8 cellular contexts compared by ENCODE assay signal in genomic region chr11:31397239-31397834, GRCh38. TPM values are rescaled to one million over a fixed set of nuclear protein-coding genes. Genes with fewer than 3 reads are reported as not detected.
DNase-seq lines count a peak whose midpoint lies in the region; ATAC-seq, FAIRE-seq and TF ChIP-seq lines count a peak whose summit lies in the region.

No MANE protein-coding gene starts in this region.

- TF ChIP-seq CTCF in A673 (conservative IDR thresholded peaks at IDR 0.05; ENCODE audit: low read depth, low read length) (peak; percentile 99), GM12865 (IDR thresholded peaks at IDR 0.05; ENCODE audit: insufficient read depth, low read depth, low read length, missing control alignments) (peak; percentile 46), astrocyte (IDR thresholded peaks at IDR 0.05; ENCODE audit: insufficient read depth, low read depth, low read length) (peak; percentile 77), HepG2 (CRISPR knock-in tag; IDR thresholded peaks at IDR 0.05) (peak; percentile 66)

- intact Hi-C loops in A673 (cut with micrococcal nuclease; ENCODE audit: unreplicated experiment), result loop anchor here (1.0 to 5.0 kb wide), 4 partner anchors 474 to 775 kb away; no protein-coding TSS in a partner anchor
- intact Hi-C loops in HepG2 (cut with micrococcal nuclease; ENCODE audit: unreplicated experiment), result loop anchor here (1.0 to 5.0 kb wide), 4 partner anchors 243 to 775 kb away; no protein-coding TSS in a partner anchor

- H3K36me3 ChIP-seq in A673 (ENCODE audit: insufficient read depth, low read length, poor library complexity, severe bottlenecking), result no peaks in the 10 kb centered on the region
- peaks cover 3% of the 10 kb centered on the region for H3K36me3 ChIP-seq in astrocyte (ENCODE audit: insufficient read depth, low read length)
- no peaks in the 10 kb centered on the region for H3K36me3 ChIP-seq in HepG2 (replicated peaks in 1 of 2; ENCODE audit: control insufficient read depth in 1 of 2, insufficient read depth in 2 of 2, low read length in 2 of 2)

- H3K79me2 ChIP-seq in astrocyte (ENCODE audit: insufficient read depth, low read length), result peaks cover 5% of the 10 kb centered on the region
- H3K79me2 ChIP-seq in HepG2 (ENCODE audit: insufficient read depth, low read length), result no peaks in the 10 kb centered on the region

- CTCF ChIA-PET in A673 (lab: Charles Lee), result interaction anchor here (0.5 to 1.8 kb wide), 14 partner anchors 28 to 847 kb away, joined by 3 to 24 read pairs (median 4); partner anchors contain the start of genes DCDC1 and DNAJC24
- CTCF ChIA-PET in HepG2 (lab: Yijun Ruan, JAX; ENCODE audit: low intra/inter-chr PET ratio, low total read pairs), result interaction anchor here (0.7 to 2.4 kb wide), 5 partner anchors 111 to 779 kb away, joined by 3 to 26 read pairs (median 4); no protein-coding TSS in a partner anchor

- in situ Hi-C loops in HepG2 (cut with HindIII; ENCODE audit: extremely low pct_ligation_motif_present, low pct_unique_long_range_greater_than_20kb), result loop anchor here (5.0 to 25.0 kb wide), 3 partner anchors 475 to 765 kb away; no protein-coding TSS in a partner anchor

- no peak overlapping the region for H3K27ac Mint-ChIP-seq in astrocyte (ENCODE audit: unreplicated experiment)

- TF ChIP-seq POLR2A in HepG2 (IDR thresholded peaks at IDR 0.05; ENCODE audit: insufficient read depth in 1 of 2, low read depth in 2 of 2, low read length in 2 of 2), result no peak

- peak; percentile 69 for DNase-seq in A673 (ENCODE audit: low spot score)
- DNase-seq in GM12865 (ENCODE audit: low read depth), result peak; percentile 17
- peak; percentile 36 for DNase-seq in NCI-H1092 treated with DMSO at 0.1 percent for 48 hours (lab: John Stamatoyannopoulos, UW)
- no peak for DNase-seq in astrocyte (ENCODE audit: low read depth)
- DNase-seq in HepG2 (ENCODE audit: low spot score), result peak; percentile 18
- no peak for DNase-seq in stimulated activated CD4-positive, alpha-beta T cell treated with anti-CD3 and anti-CD28 coated beads, Interleukin-4, amount 100 ng/mL, for 1 hour

- H3K9me3 Mint-ChIP-seq in astrocyte (ENCODE audit: unreplicated experiment), result peaks cover 4% of the 10 kb centered on the region

- FAIRE-seq in astrocyte (lab: Jason Lieb, UNC) (peak; percentile 9), HepG2 (lab: Jason Lieb, UNC) (no peak)

- H3K9me3 ChIP-seq in A673 (ENCODE audit: low read depth, low read length, poor library complexity, severe bottlenecking) (no peaks in the 10 kb centered on the region), astrocyte (ENCODE audit: insufficient read depth, low read depth, low read length) (no peaks in the 10 kb centered on the region), HepG2 (ENCODE audit: low read length) (peaks cover 10% of the 10 kb centered on the region; the same call in 1 of the 2 replicates)

- H3K4me2 ChIP-seq in astrocyte (ENCODE audit: low read length) (no peak overlapping the region), HepG2 (ENCODE audit: low read depth, low read length) (no peak overlapping the region)

- BruUV-seq in A673 (replicated peaks; lab: Mats Ljungman, UMichigan) (no TSS peak), HepG2 (replicated peaks; lab: Mats Ljungman, UMichigan) (no TSS peak)

- no peaks in the 10 kb centered on the region for H3K27me3 Mint-ChIP-seq in astrocyte (ENCODE audit: low read depth, unreplicated experiment)

- H3K9ac ChIP-seq in astrocyte (ENCODE audit: low read length) (no peak overlapping the region), HepG2 (ENCODE audit: insufficient read depth, low read depth, low read length) (no peak overlapping the region)

- ATAC-seq in HepG2 (peak; percentile 56; the same call in 2 of the 3 replicates), HG02973 (IDR thresholded peaks at IDR 0.05; ENCODE audit: unreplicated experiment) (no peak), HG03135 (IDR thresholded peaks at IDR 0.05; ENCODE audit: unreplicated experiment) (no peak)

- no peaks in the 10 kb centered on the region for H3K27me3 ChIP-seq in A673 (replicated peaks; ENCODE audit: insufficient read depth, low read depth, low read length, poor library complexity)
- no peaks in the 10 kb centered on the region for H3K27me3 ChIP-seq in astrocyte (ENCODE audit: insufficient read depth, low read length)
- no peaks in the 10 kb centered on the region for H3K27me3 ChIP-seq in HepG2 (ENCODE audit: control insufficient read depth in 1 of 2, insufficient read depth in 2 of 2, low read length in 2 of 2)

- no peak overlapping the region for H3K4me3 Mint-ChIP-seq in astrocyte (ENCODE audit: unreplicated experiment)

- H2AFZ ChIP-seq in astrocyte (ENCODE audit: low read depth, low read length) (no peak overlapping the region), HepG2 (ENCODE audit: low read length) (no peak overlapping the region)

- H4K20me1 ChIP-seq in astrocyte (ENCODE audit: insufficient read depth, low read length), result peaks cover 22% of the 10 kb centered on the region
- H4K20me1 ChIP-seq in HepG2 (ENCODE audit: insufficient read depth, low read length), result no peaks in the 10 kb centered on the region

- H3K4me1 ChIP-seq in A673 (ENCODE audit: insufficient read depth, low read length, poor library complexity, severe bottlenecking), result no peaks in the 10 kb centered on the region
- H3K4me1 ChIP-seq in astrocyte (ENCODE audit: insufficient read depth, low read length), result no peaks in the 10 kb centered on the region
- no peaks in the 10 kb centered on the region for H3K4me1 ChIP-seq in HepG2 (ENCODE audit: insufficient read depth, low read length)

- 47% methylated on average over 5 of the region's 5 CpGs for WGBS in HepG2 (ENCODE audit: low lambda C conversion rate)

- H3K27ac ChIP-seq in A673 (ENCODE audit: low read depth, low read length, poor library complexity, severe bottlenecking) (no peak overlapping the region), astrocyte (ENCODE audit: low read depth, low read length) (no peak overlapping the region), HepG2 (ENCODE audit: extremely low read length, insufficient read depth, low read length) (no peak overlapping the region)

- no peak for TF ChIP-seq RAD21 in HepG2 (CRISPR knock-in tag; IDR thresholded peaks at IDR 0.05)

- TF ChIP-seq EP300 in HepG2 (IDR thresholded peaks at IDR 0.05; ENCODE audit: low read depth in 2 of 2, low read length in 2 of 2) (no peak), HepG2 (CRISPR knock-in tag; IDR thresholded peaks at IDR 0.05; ENCODE audit: borderline replicate concordance) (no peak)

- POLR2A ChIA-PET in A673 (lab: Charles Lee; ENCODE audit: low non-redundant PET), result interaction anchor here (0.6 kb wide), 1 partner anchor 253 kb away, joined by 3 read pairs; no protein-coding TSS in a partner anchor
- POLR2A ChIA-PET in HepG2 (lab: Yijun Ruan, JAX), result no interaction called here

- H3K4me1 Mint-ChIP-seq in astrocyte (ENCODE audit: low read depth, unreplicated experiment), result no peaks in the 10 kb centered on the region

- peaks cover 7% of the 10 kb centered on the region for H3K36me3 Mint-ChIP-seq in astrocyte (ENCODE audit: low read depth, unreplicated experiment)

- H3K4me3 ChIP-seq in A673 (ENCODE audit: low read depth, low read length, poor library complexity, severe bottlenecking) (no peak overlapping the region), GM12865 (ENCODE audit: low read depth, low read length) (no peak overlapping the region), astrocyte (ENCODE audit: insufficient read depth, low read depth, low read length) (no peak overlapping the region), HepG2 (replicated peaks in 1 of 3; ENCODE audit: insufficient read depth in 1 of 3, low read depth in 2 of 3, low read length in 3 of 3) (no peak overlapping the region)

RNA-seq across cellular contexts. Expression of gene DNAJC24, which starts 27.7 kb away (rescaled TPM):
- total RNA-seq in A673 (2021) (46.9 and 50.4 TPM in 2 replicates), astrocyte (20.9 and 23.1 TPM in 2 replicates), HepG2 (2016; rRNA removed; fragmentation: Illumina TruSeq; extraction: Trizol) (12.0 and 13.7 TPM in 2 replicates)
- total RNA-seq in HepG2 (2016; cell fraction: cytosol; rRNA removed; fragmentation: Illumina TruSeq; extraction: Trizol; ENCODE audit: low read depth), result 4.7 and 4.8 TPM in 2 replicates
- total RNA-seq in HepG2 (2016; cell fraction: insoluble cytoplasmic fraction; rRNA removed; fragmentation: Illumina TruSeq; extraction: Trizol), result 10.3 and 12.2 TPM in 2 replicates
- total RNA-seq in HepG2 (2016; cell fraction: membrane; rRNA removed; fragmentation: Illumina TruSeq; extraction: Trizol), result 7.9 and 10.1 TPM in 2 replicates
- total RNA-seq in HepG2 (2016; cell fraction: nucleus; rRNA removed; fragmentation: Illumina TruSeq; extraction: Trizol), result 34.8 and 36.0 TPM in 2 replicates
- polyA plus RNA-seq in HepG2 (2011; rRNA removed), result 8.8 and 10.5 TPM in 2 replicates
- 2.3 and 3.7 TPM in 2 replicates for polyA plus RNA-seq in HepG2 (2011; cell fraction: cytosol; rRNA removed)
- 11.8 and 16.1 TPM in 2 replicates for polyA plus RNA-seq in HepG2 (2011; cell fraction: nucleus; rRNA removed)
- polyA plus RNA-seq in HepG2 (2012), result 6.8 and 8.5 TPM in 2 replicates
- polyA plus RNA-seq in HepG2 (2016; cell fraction: cytosol; fragmentation: Illumina TruSeq; extraction: Trizol; ENCODE audit: low read depth), result 4.0 and 7.4 TPM in 2 replicates
- polyA plus RNA-seq in HepG2 (2016; cell fraction: insoluble cytoplasmic fraction; fragmentation: Illumina TruSeq; extraction: Trizol; ENCODE audit: low read depth), result 8.9 and 12.3 TPM in 2 replicates
- 6.2 and 6.5 TPM in 2 replicates for polyA plus RNA-seq in HepG2 (2016; cell fraction: membrane; fragmentation: Illumina TruSeq; extraction: Trizol; ENCODE audit: low read depth)
- 33.4 and 35.5 TPM in 2 replicates for polyA plus RNA-seq in HepG2 (2016; cell fraction: nucleus; fragmentation: Illumina TruSeq; extraction: Trizol; ENCODE audit: insufficient read depth, low read depth)
- polyA minus RNA-seq in HepG2 (2011; rRNA and poly(A)+ RNA removed; ENCODE audit: low replicate concordance), result 2.5 and 24.5 TPM in 2 replicates
- 4.0 and 4.1 TPM in 2 replicates for polyA minus RNA-seq in HepG2 (2011; cell fraction: cytosol; rRNA and poly(A)+ RNA removed)
- polyA minus RNA-seq in HepG2 (2011; cell fraction: nucleus; rRNA and poly(A)+ RNA removed), result 44.3 and 44.9 TPM in 2 replicates

RNA-seq across cellular contexts. Expression of gene DCDC1, which starts 27.8 kb away (rescaled TPM):
- 0.58 and 1.0 TPM in 2 replicates for total RNA-seq in A673 (2021)
- 1.0 and 1.4 TPM in 2 replicates for total RNA-seq in astrocyte
- total RNA-seq in HepG2 (2016; rRNA removed; fragmentation: Illumina TruSeq; extraction: Trizol), result 0.24 and 0.27 TPM in 2 replicates
- 0.10 TPM in 1 of 2 replicates, not detected in the other for total RNA-seq in HepG2 (2016; cell fraction: cytosol; rRNA removed; fragmentation: Illumina TruSeq; extraction: Trizol; ENCODE audit: low read depth)
- 0.24 and 0.43 TPM in 2 replicates for total RNA-seq in HepG2 (2016; cell fraction: insoluble cytoplasmic fraction; rRNA removed; fragmentation: Illumina TruSeq; extraction: Trizol)
- 0.14 and 0.40 TPM in 2 replicates for total RNA-seq in HepG2 (2016; cell fraction: membrane; rRNA removed; fragmentation: Illumina TruSeq; extraction: Trizol)
- 0.66 and 0.96 TPM in 2 replicates for total RNA-seq in HepG2 (2016; cell fraction: nucleus; rRNA removed; fragmentation: Illumina TruSeq; extraction: Trizol)
- 0.12 and 0.13 TPM in 2 replicates for polyA plus RNA-seq in HepG2 (2011; rRNA removed)
- 0.05 and 0.14 TPM in 2 replicates for polyA plus RNA-seq in HepG2 (2011; cell fraction: cytosol; rRNA removed)
- polyA plus RNA-seq in HepG2 (2011; cell fraction: nucleus; rRNA removed), result 0.23 and 0.26 TPM in 2 replicates
- polyA plus RNA-seq in HepG2 (2012), result 0.09 and 0.15 TPM in 2 replicates
- 0.03 TPM in 2 replicates for polyA plus RNA-seq in HepG2 (2016; cell fraction: cytosol; fragmentation: Illumina TruSeq; extraction: Trizol; ENCODE audit: low read depth)
- polyA plus RNA-seq in HepG2 (2016; cell fraction: insoluble cytoplasmic fraction; fragmentation: Illumina TruSeq; extraction: Trizol; ENCODE audit: low read depth), result 0.25 and 0.29 TPM in 2 replicates
- 0.11 and 0.16 TPM in 2 replicates for polyA plus RNA-seq in HepG2 (2016; cell fraction: membrane; fragmentation: Illumina TruSeq; extraction: Trizol; ENCODE audit: low read depth)
- 0.31 and 0.62 TPM in 2 replicates for polyA plus RNA-seq in HepG2 (2016; cell fraction: nucleus; fragmentation: Illumina TruSeq; extraction: Trizol; ENCODE audit: insufficient read depth, low read depth)
- 0.16 and 0.72 TPM in 2 replicates for polyA minus RNA-seq in HepG2 (2011; rRNA and poly(A)+ RNA removed; ENCODE audit: low replicate concordance)
- 0.10 TPM in 1 of 2 replicates, not detected in the other for polyA minus RNA-seq in HepG2 (2011; cell fraction: cytosol; rRNA and poly(A)+ RNA removed)
- 0.99 and 1.8 TPM in 2 replicates for polyA minus RNA-seq in HepG2 (2011; cell fraction: nucleus; rRNA and poly(A)+ RNA removed)

Comparison
In these comparisons a context has a peak if more than half of its experiments do, and no peak if none do; other contexts are left out.
1. DNase-seq: peak in A673 (single experiment), GM12865 (single experiment), NCI-H1092 treated with DMSO at 0.1 percent for 48 hours (single experiment) and HepG2 (single experiment); none in astrocyte (single experiment) and stimulated activated CD4-positive, alpha-beta T cell treated with anti-CD3 and anti-CD28 coated beads, Interleukin-4, amount 100 ng/mL, for 1 hour (single experiment).
2. CTCF ChIP-seq: peak in every context shown above with its lines; median percentile 99 in A673; 77 in astrocyte; 66 in HepG2; 46 in GM12865.